1 cellular context compared by ENCODE assay signal in the genomic region with DNA sequence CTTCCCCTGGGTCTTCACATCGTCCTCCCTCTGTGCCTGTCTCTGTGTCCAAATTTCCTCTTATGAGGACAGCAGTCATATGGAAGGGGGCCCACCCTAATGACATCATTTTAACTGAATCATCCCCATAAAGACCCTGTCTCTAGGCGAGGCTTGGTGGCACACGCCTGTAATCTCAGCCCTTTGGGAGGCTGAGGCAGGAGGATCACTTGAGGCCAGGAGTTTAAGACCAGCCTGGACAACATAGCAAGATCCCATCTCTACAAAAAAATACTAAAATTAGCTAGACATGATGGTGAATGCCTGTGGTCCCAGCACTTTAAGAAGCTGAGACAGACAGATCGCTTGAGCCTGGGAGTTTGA.
TF ChIP-seq lines count a peak whose summit lies in the region.

No MANE protein-coding gene starts in this region.

TF ChIP-seq in K562, 482 proteins besides CTCF, POLR2A, EP300 and RAD21:
- TF ChIP-seq RBM25 (IDR thresholded peaks at IDR 0.05; ENCODE audit: low read depth, low read length, severe bottlenecking) = peak; percentile 31
- no peak for TF ChIP-seq CBX5 (IDR thresholded peaks at IDR 0.05; ENCODE audit: borderline replicate concordance, low read depth)
- TF ChIP-seq HDAC3 (IDR thresholded peaks at IDR 0.05; ENCODE audit: borderline replicate concordance, partially characterized antibody) = no peak
- TF ChIP-seq KDM1A (IDR thresholded peaks at IDR 0.05) = peak in 1 of 2 experiments; percentile 18; a peak in 1 of 4 replicates
- TF ChIP-seq BCL6 (CRISPR knock-in tag; IDR thresholded peaks at IDR 0.05) = no peak
- TF ChIP-seq ZNF121 (CRISPR knock-in tag; conservative IDR thresholded peaks at IDR 0.05) = peak; percentile 99
